8 cellular contexts compared by ENCODE assay signal in genomic region chr7:41732279-41733062, GRCh38. TPM values are rescaled to one million over a fixed set of nuclear protein-coding genes. Genes with fewer than 3 reads are reported as not detected.
DNase-seq lines count a peak whose midpoint lies in the region; ATAC-seq and TF ChIP-seq lines count a peak whose summit lies in the region.

No MANE protein-coding gene starts in this region.

- no peak overlapping the region for H3K4me3 ChIP-seq in kidney epithelial cell (ENCODE audit: low read depth, low read length)

- TF ChIP-seq CTCF in GM12874 (IDR thresholded peaks at IDR 0.05; ENCODE audit: insufficient read depth, low read depth, low read length) (peak; percentile 17; the same call in 1 of the 2 replicates), kidney epithelial cell (IDR thresholded peaks at IDR 0.05; ENCODE audit: insufficient read depth, low read length, poor library complexity, severe bottlenecking) (peak; percentile 16)

- H3K27me3 ChIP-seq in kidney epithelial cell (ENCODE audit: control insufficient read depth, insufficient read depth, low read length), result no peaks in the 10 kb centered on the region

- H3K4me3 Mint-ChIP-seq in stimulated activated naive CD8-positive, alpha-beta T cell treated with anti-CD3 and anti-CD28 coated beads, Interleukin-15, amount 100 ng/mL, for 72 hours, result peak overlapping the region in 1 of 2 donors; percentile 5

- H3K27ac Mint-ChIP-seq in stimulated activated naive CD8-positive, alpha-beta T cell treated with anti-CD3 and anti-CD28 coated beads, Interleukin-15, amount 100 ng/mL, for 72 hours, result peak overlapping the region in 1 of 2 donors; percentile 57

- H3K4me1 Mint-ChIP-seq in stimulated activated naive CD8-positive, alpha-beta T cell treated with anti-CD3 and anti-CD28 coated beads, Interleukin-15, amount 100 ng/mL, for 72 hours, result peaks cover 10% of the 10 kb centered on the region

- no peaks in the 10 kb centered on the region for H3K36me3 ChIP-seq in kidney epithelial cell (ENCODE audit: control insufficient read depth, insufficient read depth, low read length)

- DNase-seq in SHP77 (lab: John Stamatoyannopoulos, UW), result peak; percentile 28 to 35
- DNase-seq in kidney epithelial cell (ENCODE audit: low read depth), result no peak
- no peak for DNase-seq in stimulated activated naive CD4-positive, alpha-beta T cell (lab: John Stamatoyannopoulos, UW)
- no peak for DNase-seq in NCI-H2227 treated with DMSO at 0.1 percent for 48 hours (lab: John Stamatoyannopoulos, UW)
- DNase-seq in stimulated activated naive CD8-positive, alpha-beta T cell treated with anti-CD3 and anti-CD28 coated beads, Interleukin-15, amount 100 ng/mL, for 72 hours, result no peak

- peaks cover 52% of the 10 kb centered on the region for H3K27me3 Mint-ChIP-seq in stimulated activated naive CD8-positive, alpha-beta T cell treated with anti-CD3 and anti-CD28 coated beads, Interleukin-15, amount 100 ng/mL, for 72 hours

- ATAC-seq in HG02571 (IDR thresholded peaks at IDR 0.05; ENCODE audit: unreplicated experiment), result peak; percentile 18
- ATAC-seq in GM18873 (IDR thresholded peaks at IDR 0.05; ENCODE audit: low FRiP score, unreplicated experiment), result no peak
- no peak for ATAC-seq in stimulated activated naive CD8-positive, alpha-beta T cell treated with anti-CD3 and anti-CD28 coated beads, Interleukin-15, amount 100 ng/mL, for 72 hours

- H3K9me3 Mint-ChIP-seq in stimulated activated naive CD8-positive, alpha-beta T cell treated with anti-CD3 and anti-CD28 coated beads, Interleukin-15, amount 100 ng/mL, for 72 hours, result no peaks in the 10 kb centered on the region

RNA-seq across cellular contexts. Expression of gene INHBA, which starts 29.6 kb away (rescaled TPM):
- 76.1 and 77.1 TPM in 2 replicates for total RNA-seq in kidney epithelial cell

Comparison
In these comparisons a context has a peak if more than half of its experiments do, and no peak if none do; other contexts are left out.
1. DNase-seq: peak in SHP77 (2 of 2); none in kidney epithelial cell (single experiment), stimulated activated naive CD4-positive, alpha-beta T cell (0 of 6), NCI-H2227 treated with DMSO at 0.1 percent for 48 hours (single experiment) and stimulated activated naive CD8-positive, alpha-beta T cell treated with anti-CD3 and anti-CD28 coated beads, Interleukin-15, amount 100 ng/mL, for 72 hours (0 of 2).